Comparison of ENCODE assay signal across 10 cellular contexts in the genomic region with DNA sequence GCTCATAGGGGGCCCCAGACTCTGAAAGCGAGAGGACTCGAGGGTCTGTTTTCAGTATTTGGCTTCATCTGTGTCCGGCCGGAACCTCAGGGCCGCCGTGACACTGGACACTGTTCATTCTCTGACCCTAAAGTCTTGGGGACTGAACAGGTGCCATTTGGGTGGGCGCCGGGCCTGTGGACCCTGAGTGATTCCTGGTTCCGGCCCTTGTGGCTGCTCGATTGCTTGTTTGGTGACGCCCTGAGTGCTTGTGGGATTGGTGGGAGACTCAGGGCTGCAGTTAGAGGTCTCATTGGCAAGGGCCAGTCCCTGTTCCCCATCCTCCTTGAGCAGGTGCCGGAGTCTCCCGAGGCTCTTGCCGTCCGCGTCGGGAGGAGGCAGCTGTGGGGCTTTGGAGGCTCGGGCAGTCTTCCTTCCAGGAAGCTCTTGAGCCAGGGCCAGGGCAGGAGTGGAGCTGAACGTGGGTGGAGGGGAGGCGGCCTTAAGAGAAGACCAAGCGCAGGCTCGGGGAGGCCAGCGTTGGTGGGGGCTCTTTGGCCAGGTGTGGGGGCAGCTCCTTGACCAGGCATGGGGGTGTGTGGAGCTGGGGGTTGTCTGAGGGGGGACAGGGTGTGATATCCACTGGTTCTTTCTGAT. TPM values are rescaled to one million over a fixed set of nuclear protein-coding genes. Genes with fewer than 3 reads are reported as not detected.
DNase-seq lines count a peak whose midpoint lies in the region; ATAC-seq and TF ChIP-seq lines count a peak whose summit lies in the region.
"Had no signal": no experiment of that assay in that cellular context is flagged by ENCODE, and none has a peak within 500 bp of the region (broad histone marks: within the 10 kb centered on the region; RNA-seq: fewer than 3 reads in every experiment).

No MANE protein-coding gene starts in this region.

- H3K27ac Mint-ChIP-seq in nephron progenitor cell: peak overlapping the region; percentile 99

- H3K4me1 ChIP-seq in BE2C (peaks cover 32% of the 10 kb centered on the region), PC-3 (ENCODE audit: insufficient read depth, low read length) (peaks cover 26% of the 10 kb centered on the region)

- H3K36me3 ChIP-seq in BE2C (peaks cover 91% of the 10 kb centered on the region), PC-3 (ENCODE audit: low read depth, low read length) (peaks cover 77% of the 10 kb centered on the region)

- H3K9me3 ChIP-seq in BE2C (no peaks in the 10 kb centered on the region), PC-3 (ENCODE audit: low read length) (no peaks in the 10 kb centered on the region)

- intact Hi-C loops in PC-3 (cut with micrococcal nuclease): no loop called here

- H3K9me2 ChIP-seq in PC-3 (replicated peaks; ENCODE audit: low read length): no peaks in the 10 kb centered on the region

- H3K4me3 ChIP-seq in BE2C (ENCODE audit: low read depth, low read length): peak overlapping the region; percentile 96
- H3K4me3 ChIP-seq in PC-3 (ENCODE audit: low read length): peak overlapping the region; percentile 88; the same call in 1 of the 2 replicates

- no peaks in the 10 kb centered on the region for H3F3A ChIP-seq in PC-3 (ENCODE audit: low read length, unreplicated experiment)

- peak overlapping the region; percentile 100; the same call in 1 of the 2 replicates for H3K4me2 ChIP-seq in PC-3 (ENCODE audit: low read length)

- no peaks in the 10 kb centered on the region for H3K27me3 ChIP-seq in BE2C
- no peaks in the 10 kb centered on the region for H3K27me3 ChIP-seq in PC-3 (ENCODE audit: low read length)

- peaks cover 50% of the 10 kb centered on the region for H3K4me1 Mint-ChIP-seq in nephron progenitor cell

- peaks cover 32% of the 10 kb centered on the region for H3K36me3 Mint-ChIP-seq in nephron progenitor cell (ENCODE audit: low read depth)

- no peaks in the 10 kb centered on the region for H3K9me3 Mint-ChIP-seq in nephron progenitor cell
- H3K9me3 Mint-ChIP-seq: naive B cell had no signal

- no peak for ATAC-seq in PC-3
- ATAC-seq in GM21723 (IDR thresholded peaks at IDR 0.05; ENCODE audit: unreplicated experiment): no peak
- no peak for ATAC-seq in GM18511 (IDR thresholded peaks at IDR 0.05; ENCODE audit: unreplicated experiment)
- ATAC-seq in GM21423 (IDR thresholded peaks at IDR 0.05; ENCODE audit: unreplicated experiment): no peak

- no peak overlapping the region for H2AFZ ChIP-seq in PC-3 (ENCODE audit: low read length)

- POLR2A ChIA-PET in PC-3 (lab: Charles Lee; ENCODE audit: unreplicated experiment): no interaction called here

- H3K4me3 Mint-ChIP-seq in nephron progenitor cell: peak overlapping the region; percentile 78

- H3K79me2 ChIP-seq in PC-3 (ENCODE audit: low read length): peaks cover 92% of the 10 kb centered on the region

- no peak for TF ChIP-seq CTCF in BE2C (IDR thresholded peaks at IDR 0.05; ENCODE audit: low read depth, low read length)
- no peak for TF ChIP-seq CTCF in PC-3 (conservative IDR thresholded peaks at IDR 0.05; ENCODE audit: low read depth, low read length)
- TF ChIP-seq CTCF in nephron progenitor cell (IDR thresholded peaks at IDR 0.05): no peak

- no peak for DNase-seq in BE2C
- DNase-seq in PC-3: no peak
- DNase-seq in epidermal melanocyte (ENCODE audit: insufficient read length, low spot score): peak; percentile 21
- DNase-seq in nephron progenitor cell: no peak
- DNase-seq in Kasumi-1 (lab: John Stamatoyannopoulos, UW): no peak
- DNase-seq: naive B cell had no signal

- H3K9ac ChIP-seq in PC-3 (ENCODE audit: low read length): no peak overlapping the region

- H3K27me3 Mint-ChIP-seq in nephron progenitor cell (ENCODE audit: low read depth, poor library complexity): no peaks in the 10 kb centered on the region
- H3K27me3 Mint-ChIP-seq: naive B cell had no signal

- BruUV-seq in PC-3 (replicated peaks; lab: Mats Ljungman, UMichigan): no TSS peak

- H4K20me1 ChIP-seq in PC-3 (ENCODE audit: low read length): peaks cover 86% of the 10 kb centered on the region

- CTCF ChIA-PET in PC-3 (lab: Charles Lee): no interaction called here

- H3K27ac ChIP-seq in PC-3 (ENCODE audit: low read length): no peak overlapping the region

RNA-seq across cellular contexts. Expression of gene PTBP1, which starts 4.7 kb away (rescaled TPM):
- 838 TPM for polyA plus RNA-seq in BE2C (2012; ENCODE audit: insufficient read depth, insufficient read length, low read depth)
- 395 and 412 TPM in 2 replicates for total RNA-seq in PC-3 (2014; rRNA removed)

RNA-seq across cellular contexts. Expression of gene PLPPR3, which starts 19.8 kb away (rescaled TPM):
- 0.60 TPM for polyA plus RNA-seq in BE2C (2012; ENCODE audit: insufficient read depth, insufficient read length, low read depth)
- total RNA-seq in PC-3 (2014; rRNA removed): not detected in 2 replicates
- total RNA-seq: activated CD8-positive, alpha-beta memory T cell treated with anti-CD3 and anti-CD28 coated beads for 36 hours had no signal

RNA-seq across cellular contexts. Expression of gene AZU1, which starts 25.7 kb away (rescaled TPM):
- not detected for polyA plus RNA-seq in BE2C (2012; ENCODE audit: insufficient read depth, insufficient read length, low read depth)
- not detected in 2 replicates for total RNA-seq in PC-3 (2014; rRNA removed)
- total RNA-seq: activated CD8-positive, alpha-beta memory T cell treated with anti-CD3 and anti-CD28 coated beads for 36 hours had no signal

RNA-seq across cellular contexts. Expression of gene PRTN3, which starts 38.8 kb away (rescaled TPM):
- not detected for polyA plus RNA-seq in BE2C (2012; ENCODE audit: insufficient read depth, insufficient read length, low read depth)
- 0.29 and 0.40 TPM in 2 replicates for total RNA-seq in PC-3 (2014; rRNA removed)
- total RNA-seq: activated CD8-positive, alpha-beta memory T cell treated with anti-CD3 and anti-CD28 coated beads for 36 hours had no signal

RNA-seq across cellular contexts. Expression of gene ELANE, which starts 50.1 kb away (rescaled TPM):
- polyA plus RNA-seq in BE2C (2012; ENCODE audit: insufficient read depth, insufficient read length, low read depth): not detected
- total RNA-seq in PC-3 (2014; rRNA removed): not detected in 2 replicates
- total RNA-seq: activated CD8-positive, alpha-beta memory T cell treated with anti-CD3 and anti-CD28 coated beads for 36 hours had no signal
